16 cellular contexts compared by ENCODE assay signal in the genomic region with DNA sequence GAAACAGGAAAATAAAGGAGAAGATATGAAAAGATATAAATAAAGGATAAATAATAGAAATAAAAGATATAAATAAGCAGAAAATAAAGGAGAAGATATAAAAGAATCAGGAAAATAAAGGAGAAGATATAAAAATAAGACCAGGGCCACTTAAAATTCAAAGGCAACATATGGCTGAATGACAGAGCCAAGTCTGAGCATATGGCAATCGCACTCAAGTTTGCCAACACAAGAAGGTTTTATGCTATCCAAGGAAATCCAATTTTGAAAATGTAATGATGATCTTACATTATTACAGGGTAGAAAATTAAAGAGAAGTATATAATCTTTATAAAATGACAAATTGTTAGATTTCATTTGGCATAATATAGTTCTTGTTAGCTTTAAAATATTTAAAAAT. TPM values are rescaled to one million over a fixed set of nuclear protein-coding genes. Genes with fewer than 3 reads are reported as not detected.
DNase-seq lines count a peak whose midpoint lies in the region; ATAC-seq, FAIRE-seq and TF ChIP-seq lines count a peak whose summit lies in the region.
"Had no signal": no experiment of that assay in that cellular context is flagged by ENCODE, and none has a peak within 500 bp of the region (broad histone marks: within the 10 kb centered on the region; RNA-seq: fewer than 3 reads in every experiment).

No MANE protein-coding gene starts in this region.

- H3K9ac ChIP-seq in HepG2 (ENCODE audit: insufficient read depth, low read depth, low read length) (no peak overlapping the region), Karpas-422 (ENCODE audit: low read length) (no peak overlapping the region)

- TF ChIP-seq EP300 in HepG2 (IDR thresholded peaks at IDR 0.05; ENCODE audit: low read depth in 2 of 2, low read length in 2 of 2), result no peak
- TF ChIP-seq EP300 in HepG2 (CRISPR knock-in tag; IDR thresholded peaks at IDR 0.05; ENCODE audit: borderline replicate concordance), result no peak

- DNase-seq in HepG2 (ENCODE audit: low spot score), result no peak
- no peak for DNase-seq in right lobe of liver
- peak; percentile 22 for DNase-seq in Karpas-422
- DNase-seq in activated T-helper 1 cell treated with anti-CD3 and anti-CD28 coated beads, Interleukin-12 subunit alpha, Interleukin-12 subunit beta, Interleukin-2, Interleukin-4 antibody, amounts not matched to agents 30 ng/mL and 10 ng/mL and 1 ng/mL, durations not matched to agents 14 hours and 24 hours and 36 hours (ENCODE audit: low spot score), result no peak
- no peak for DNase-seq in mucosa of descending colon
- DNase-seq: CD8-positive, alpha-beta T cell; COR-L47; DMS79; GDM1; GOT3; H9 had no signal

- H3K36me3 Mint-ChIP-seq in activated T-helper 1 cell treated with anti-CD3 and anti-CD28 coated beads, Interleukin-12 subunit alpha, Interleukin-12 subunit beta, Interleukin-2, Interleukin-4 antibody, amounts not matched to agents 30 ng/mL and 10 ng/mL and 1 ng/mL, durations not matched to agents 14 hours and 24 hours and 36 hours (ENCODE audit: low read depth), result peaks cover 4% of the 10 kb centered on the region

- no TSS peak for BruUV-seq in HepG2 (replicated peaks; lab: Mats Ljungman, UMichigan)

- in situ Hi-C loops in HepG2 (cut with HindIII; ENCODE audit: extremely low pct_ligation_motif_present, low pct_unique_long_range_greater_than_20kb), result no loop called here

- CTCF ChIA-PET in HepG2 (lab: Yijun Ruan, JAX; ENCODE audit: low intra/inter-chr PET ratio, low total read pairs), result no interaction called here

- H3K9me3 ChIP-seq in HepG2 (ENCODE audit: low read length) (no peaks in the 10 kb centered on the region), right lobe of liver (no peaks in the 10 kb centered on the region), Karpas-422 (ENCODE audit: low read length) (no peaks in the 10 kb centered on the region), mucosa of descending colon (no peaks in the 10 kb centered on the region)

- H2AFZ ChIP-seq in HepG2 (ENCODE audit: low read length), result no peak overlapping the region
- H2AFZ ChIP-seq in Karpas-422 (ENCODE audit: low read length), result no peak overlapping the region

- no peaks in the 10 kb centered on the region for H3K9me2 ChIP-seq in Karpas-422 (replicated peaks; ENCODE audit: insufficient read depth, low read length)

- no peaks in the 10 kb centered on the region for H3K27me3 Mint-ChIP-seq in activated T-helper 1 cell treated with anti-CD3 and anti-CD28 coated beads, Interleukin-12 subunit alpha, Interleukin-12 subunit beta, Interleukin-2, Interleukin-4 antibody, amounts not matched to agents 30 ng/mL and 10 ng/mL and 1 ng/mL, durations not matched to agents 14 hours and 24 hours and 36 hours (ENCODE audit: insufficient read depth)

- TF ChIP-seq POLR2A in HepG2 (IDR thresholded peaks at IDR 0.05; ENCODE audit: insufficient read depth in 1 of 2, low read depth in 2 of 2, low read length in 2 of 2), result no peak
- TF ChIP-seq POLR2A in right lobe of liver (IDR thresholded peaks at IDR 0.05), result no peak

- H3K79me2 ChIP-seq in HepG2 (ENCODE audit: insufficient read depth, low read length), result no peaks in the 10 kb centered on the region
- H3K79me2 ChIP-seq in Karpas-422 (ENCODE audit: low read length), result no peaks in the 10 kb centered on the region

- H4K20me1 ChIP-seq in HepG2 (ENCODE audit: insufficient read depth, low read length) (no peaks in the 10 kb centered on the region), Karpas-422 (ENCODE audit: insufficient read depth, low read depth, low read length) (no peaks in the 10 kb centered on the region)

- 94% methylated on average over 1 of the region's 1 CpG for WGBS in HepG2 (ENCODE audit: low lambda C conversion rate)
- 100% methylated on average over 1 of the region's 1 CpG for WGBS in right lobe of liver (ENCODE audit: insufficient coverage, low coverage, low lambda C conversion rate, missing lambda C conversion rate)

- no peak overlapping the region for H3K4me3 Mint-ChIP-seq in activated T-helper 1 cell treated with anti-CD3 and anti-CD28 coated beads, Interleukin-12 subunit alpha, Interleukin-12 subunit beta, Interleukin-2, Interleukin-4 antibody, amounts not matched to agents 30 ng/mL and 10 ng/mL and 1 ng/mL, durations not matched to agents 14 hours and 24 hours and 36 hours
- H3K4me3 Mint-ChIP-seq: CD14-positive monocyte; CD8-positive, alpha-beta T cell; H9 had no signal

- H3K27ac Mint-ChIP-seq in activated T-helper 1 cell treated with anti-CD3 and anti-CD28 coated beads, Interleukin-12 subunit alpha, Interleukin-12 subunit beta, Interleukin-2, Interleukin-4 antibody, amounts not matched to agents 30 ng/mL and 10 ng/mL and 1 ng/mL, durations not matched to agents 14 hours and 24 hours and 36 hours, result no peak overlapping the region
- H3K27ac Mint-ChIP-seq: CD14-positive monocyte; CD8-positive, alpha-beta T cell; H9 had no signal

- intact Hi-C loops in HepG2 (cut with micrococcal nuclease; ENCODE audit: unreplicated experiment), result no loop called here
- intact Hi-C loops in right lobe of liver (cut with DNase I), result no loop called here
- intact Hi-C loops in activated T-helper 1 cell treated with anti-CD3 and anti-CD28 coated beads, Interleukin-12 subunit alpha, Interleukin-12 subunit beta, Interleukin-2, Interleukin-4 antibody, amounts not matched to agents 30 ng/mL and 10 ng/mL and 1 ng/mL, durations not matched to agents 14 hours and 24 hours and 36 hours (cut with micrococcal nuclease), result no loop called here
- intact Hi-C loops in mucosa of descending colon (cut with DNase I, micrococcal nuclease), result no loop called here

- no peak overlapping the region for H3K27ac ChIP-seq in HepG2 (ENCODE audit: extremely low read length, insufficient read depth, low read length)
- H3K27ac ChIP-seq in right lobe of liver, result no peak overlapping the region
- H3K27ac ChIP-seq in Karpas-422 (ENCODE audit: low read length), result no peak overlapping the region
- H3K27ac ChIP-seq in VCaP, result peak overlapping the region; percentile 62

- H3K4me3 ChIP-seq in HepG2 (replicated peaks in 1 of 3; ENCODE audit: insufficient read depth in 1 of 3, low read depth in 2 of 3, low read length in 3 of 3), result no peak overlapping the region
- H3K4me3 ChIP-seq in right lobe of liver, result no peak overlapping the region
- H3K4me3 ChIP-seq in Karpas-422 (ENCODE audit: low read length), result no peak overlapping the region
- no peak overlapping the region for H3K4me3 ChIP-seq in mucosa of descending colon

- H3K27me3 ChIP-seq in HepG2 (ENCODE audit: control insufficient read depth in 1 of 2, insufficient read depth in 2 of 2, low read length in 2 of 2) (no peaks in the 10 kb centered on the region), right lobe of liver (no peaks in the 10 kb centered on the region), Karpas-422 (ENCODE audit: low read length) (no peaks in the 10 kb centered on the region)

- POLR2A ChIA-PET in HepG2 (lab: Yijun Ruan, JAX), result no interaction called here

- TF ChIP-seq CTCF in HepG2 (CRISPR knock-in tag; IDR thresholded peaks at IDR 0.05), result no peak
- TF ChIP-seq CTCF in right lobe of liver (IDR thresholded peaks at IDR 0.05), result no peak
- no peak for TF ChIP-seq CTCF in VCaP (conservative IDR thresholded peaks at IDR 0.05)
- no peak for TF ChIP-seq CTCF in mucosa of descending colon (IDR thresholded peaks at IDR 0.05)

- TF ChIP-seq RAD21 in HepG2 (CRISPR knock-in tag; IDR thresholded peaks at IDR 0.05), result no peak

- no peaks in the 10 kb centered on the region for H3K9me3 Mint-ChIP-seq in activated T-helper 1 cell treated with anti-CD3 and anti-CD28 coated beads, Interleukin-12 subunit alpha, Interleukin-12 subunit beta, Interleukin-2, Interleukin-4 antibody, amounts not matched to agents 30 ng/mL and 10 ng/mL and 1 ng/mL, durations not matched to agents 14 hours and 24 hours and 36 hours
- H3K9me3 Mint-ChIP-seq: CD14-positive monocyte; CD8-positive, alpha-beta T cell; H9 had no signal

- H3K4me1 ChIP-seq in HepG2 (ENCODE audit: insufficient read depth, low read length) (no peaks in the 10 kb centered on the region), right lobe of liver (no peaks in the 10 kb centered on the region), Karpas-422 (ENCODE audit: low read length) (peaks cover 11% of the 10 kb centered on the region), mucosa of descending colon (ENCODE audit: low read depth) (no peaks in the 10 kb centered on the region)

- no peaks in the 10 kb centered on the region for H3K4me1 Mint-ChIP-seq in activated T-helper 1 cell treated with anti-CD3 and anti-CD28 coated beads, Interleukin-12 subunit alpha, Interleukin-12 subunit beta, Interleukin-2, Interleukin-4 antibody, amounts not matched to agents 30 ng/mL and 10 ng/mL and 1 ng/mL, durations not matched to agents 14 hours and 24 hours and 36 hours (ENCODE audit: low read depth)

- H3K36me3 ChIP-seq in HepG2 (replicated peaks in 1 of 2; ENCODE audit: control insufficient read depth in 1 of 2, insufficient read depth in 2 of 2, low read length in 2 of 2), result peaks cover 10 to 24% of the 10 kb centered on the region in 2 experiments; a peak in 4 of 5 replicates
- H3K36me3 ChIP-seq in right lobe of liver, result peaks cover 0 to 14% (median under 1%) of the 10 kb centered on the region in 4 donors
- H3K36me3 ChIP-seq in Karpas-422 (ENCODE audit: insufficient read depth, low read length), result no peaks in the 10 kb centered on the region
- H3K36me3 ChIP-seq in mucosa of descending colon (ENCODE audit: low read depth), result no peaks in the 10 kb centered on the region

- ATAC-seq in HepG2 (no peak), right lobe of liver (no peak), GM21367 (IDR thresholded peaks at IDR 0.05; ENCODE audit: unreplicated experiment) (no peak), mucosa of descending colon (no peak)
- ATAC-seq: CD8-positive, alpha-beta T cell had no signal

- H3K4me2 ChIP-seq in HepG2 (ENCODE audit: low read depth, low read length), result no peak overlapping the region
- H3K4me2 ChIP-seq in Karpas-422 (ENCODE audit: low read depth, low read length, poor library complexity, severe bottlenecking), result no peak overlapping the region

- no peak for FAIRE-seq in HepG2 (lab: Jason Lieb, UNC)
- FAIRE-seq: A204.1, GM12892 had no signal

RNA-seq across cellular contexts. Expression of a gene that starts 33.6 kb away (rescaled TPM):
- total RNA-seq in HepG2 (2016; rRNA removed; fragmentation: Illumina TruSeq; extraction: Trizol), result 41.0 and 57.2 TPM in 2 replicates
- 7.5 and 8.1 TPM in 2 replicates for total RNA-seq in HepG2 (2016; cell fraction: cytosol; rRNA removed; fragmentation: Illumina TruSeq; extraction: Trizol; ENCODE audit: low read depth)
- total RNA-seq in HepG2 (2016; cell fraction: insoluble cytoplasmic fraction; rRNA removed; fragmentation: Illumina TruSeq; extraction: Trizol), result 39.8 and 59.3 TPM in 2 replicates
- total RNA-seq in HepG2 (2016; cell fraction: membrane; rRNA removed; fragmentation: Illumina TruSeq; extraction: Trizol), result 27.5 and 30.2 TPM in 2 replicates
- total RNA-seq in HepG2 (2016; cell fraction: nucleus; rRNA removed; fragmentation: Illumina TruSeq; extraction: Trizol), result 63.3 and 74.1 TPM in 2 replicates
- 40.2 and 46.3 TPM in 2 replicates for polyA plus RNA-seq in HepG2 (2011; rRNA removed)
- 27.0 and 32.9 TPM in 2 replicates for polyA plus RNA-seq in HepG2 (2011; cell fraction: cytosol; rRNA removed)
- 145 and 189 TPM in 2 replicates for polyA plus RNA-seq in HepG2 (2011; cell fraction: nucleus; rRNA removed)
- 20.5 and 28.6 TPM in 2 replicates for polyA plus RNA-seq in HepG2 (2012)
- polyA plus RNA-seq in HepG2 (2016; cell fraction: cytosol; fragmentation: Illumina TruSeq; extraction: Trizol; ENCODE audit: low read depth), result 6.2 and 6.8 TPM in 2 replicates
- polyA plus RNA-seq in HepG2 (2016; cell fraction: insoluble cytoplasmic fraction; fragmentation: Illumina TruSeq; extraction: Trizol; ENCODE audit: low read depth), result 27.9 and 31.8 TPM in 2 replicates
- 12.5 and 13.0 TPM in 2 replicates for polyA plus RNA-seq in HepG2 (2016; cell fraction: membrane; fragmentation: Illumina TruSeq; extraction: Trizol; ENCODE audit: low read depth)
- polyA plus RNA-seq in HepG2 (2016; cell fraction: nucleus; fragmentation: Illumina TruSeq; extraction: Trizol; ENCODE audit: insufficient read depth, low read depth), result 50.8 and 60.6 TPM in 2 replicates
- 22.3 and 75.9 TPM in 2 replicates for polyA minus RNA-seq in HepG2 (2011; rRNA and poly(A)+ RNA removed; ENCODE audit: low replicate concordance)
- 21.5 and 24.6 TPM in 2 replicates for polyA minus RNA-seq in HepG2 (2011; cell fraction: cytosol; rRNA and poly(A)+ RNA removed)
- 177 and 180 TPM in 2 replicates for polyA minus RNA-seq in HepG2 (2011; cell fraction: nucleus; rRNA and poly(A)+ RNA removed)
- 10 to 100 TPM; 19.9 to 38.8 (median 27.0) TPM for total RNA-seq in right lobe of liver
- total RNA-seq in Karpas-422 (2014; rRNA removed; shearing (Covaris generic); ENCODE audit: low replicate concordance), result 7.9 and 9.5 TPM in 2 replicates
- 10.1 and 11.2 TPM in 2 replicates for total RNA-seq in activated T-helper 1 cell treated with anti-CD3 and anti-CD28 coated beads, Interleukin-12 subunit alpha, Interleukin-12 subunit beta, Interleukin-2, Interleukin-4 antibody, amounts not matched to agents 30 ng/mL and 10 ng/mL and 1 ng/mL, durations not matched to agents 14 hours and 24 hours and 36 hours
- 10 to 100 TPM; 30.6 to 32.7 (median 31.2) TPM for total RNA-seq in mucosa of descending colon
